In the genomic region with DNA sequence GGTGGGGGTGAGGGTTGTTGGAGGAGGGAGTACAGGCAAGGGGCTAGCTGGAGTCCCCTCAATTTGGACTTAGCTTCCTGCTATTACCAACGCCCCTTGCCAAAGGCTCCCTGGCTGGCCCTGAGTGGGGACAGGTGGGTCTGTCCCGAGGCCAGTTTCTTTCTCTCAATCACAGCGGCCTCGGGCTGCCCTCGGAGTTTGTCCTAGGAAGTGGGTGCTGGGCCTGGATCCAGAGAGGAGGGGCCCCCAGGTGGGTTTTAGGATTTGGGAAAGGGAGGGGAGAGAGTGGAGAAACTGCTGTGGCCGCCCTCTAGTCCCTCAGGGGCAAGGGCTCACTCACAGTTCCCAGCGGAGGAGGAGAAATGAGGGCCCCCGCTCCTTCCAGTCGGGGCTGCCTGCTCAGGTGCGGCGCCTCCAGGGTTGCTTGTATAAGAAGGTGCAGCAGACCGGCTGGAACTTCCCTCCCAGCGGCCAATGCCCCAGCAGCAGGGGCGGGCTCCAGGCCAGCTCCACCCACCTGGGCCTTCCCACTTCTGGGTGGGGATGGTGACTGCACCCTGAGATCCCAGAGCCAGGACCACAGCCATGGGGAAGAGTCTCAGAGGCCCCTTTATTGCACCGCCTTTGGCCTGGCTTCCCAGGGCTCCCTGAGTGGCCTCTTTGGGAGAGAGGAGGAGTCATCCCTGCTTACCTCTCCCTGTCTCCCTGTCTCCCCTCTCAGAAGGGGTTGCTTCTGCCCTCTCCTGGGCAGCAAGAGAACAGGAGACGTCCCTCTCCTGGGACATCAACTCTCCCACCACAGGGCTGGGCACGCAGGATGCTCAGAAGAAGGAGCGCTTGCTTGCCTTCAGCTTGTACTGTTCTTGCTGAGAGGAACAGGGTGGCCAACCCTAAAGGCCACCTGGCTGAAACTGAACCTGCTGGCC, we compare ENCODE assay signal across 9 cellular contexts.
DNase-seq lines count a peak whose midpoint lies in the region; ATAC-seq, FAIRE-seq and TF ChIP-seq lines count a peak whose summit lies in the region.
"Had no signal": no experiment of that assay in that cellular context is flagged by ENCODE, and none has a peak within 500 bp of the region (broad histone marks: within the 10 kb centered on the region; RNA-seq: fewer than 3 reads in every experiment).

No MANE protein-coding gene starts in this region.

- no peaks in the 10 kb centered on the region for H3K79me2 ChIP-seq in smooth muscle cell (ENCODE audit: low read depth)

- no peaks in the 10 kb centered on the region for H3K4me1 ChIP-seq in foreskin keratinocyte
- H3K4me1 ChIP-seq in smooth muscle cell (ENCODE audit: low read depth), result peaks cover 20% of the 10 kb centered on the region

- no peak overlapping the region for H3K9ac ChIP-seq in smooth muscle cell (ENCODE audit: low read depth)

- peaks cover 0 to 1% of the 10 kb centered on the region in 2 donors for H3K27me3 Mint-ChIP-seq in T-cell

- no peak overlapping the region for H3K27ac Mint-ChIP-seq in T-cell
- H3K27ac Mint-ChIP-seq: activated B cell treated with CpG ODN at 0.5 μM for 24 hours had no signal

- TF ChIP-seq CTCF in RWPE1 (conservative IDR thresholded peaks at IDR 0.05; ENCODE audit: low read depth), result no peak
- TF ChIP-seq CTCF in foreskin keratinocyte (conservative IDR thresholded peaks at IDR 0.05), result peak; percentile 75
- peak; percentile 44 for TF ChIP-seq CTCF in smooth muscle cell (IDR thresholded peaks at IDR 0.05; ENCODE audit: borderline replicate concordance, insufficient read depth, poor library complexity, severe bottlenecking)

- peak; percentile 85 for ATAC-seq in foreskin keratinocyte
- no peak for ATAC-seq in HG03439 (IDR thresholded peaks at IDR 0.05; ENCODE audit: unreplicated experiment)
- no peak for ATAC-seq in T-cell (replicated peaks in 1 of 4)

- POLR2A ChIA-PET in RWPE1 (lab: Yijun Ruan, JAX; ENCODE audit: low non-redundant PET), result no interaction called here
- POLR2A ChIA-PET in T-cell (lab: Charles Lee), result interaction anchor here (0.5 to 0.6 kb wide), 2 partner anchors 97 to 782 kb away, joined by 6 to 7 read pairs; no protein-coding TSS in a partner anchor

- FAIRE-seq in HTR-8/SVneo (lab: Jason Lieb, UNC), result peak; percentile 9

- no peak overlapping the region for H2AFZ ChIP-seq in smooth muscle cell (ENCODE audit: low read depth)

- H3F3A ChIP-seq in smooth muscle cell (ENCODE audit: low read depth), result no peaks in the 10 kb centered on the region

- peak overlapping the region; percentile 64 for H3K27ac ChIP-seq in RWPE1
- no peak overlapping the region for H3K27ac ChIP-seq in foreskin keratinocyte
- no peak overlapping the region for H3K27ac ChIP-seq in smooth muscle cell (ENCODE audit: low read depth)

- H3K9me3 Mint-ChIP-seq in T-cell, result no peaks in the 10 kb centered on the region
- H3K9me3 Mint-ChIP-seq: activated B cell treated with CpG ODN at 0.5 μM for 24 hours had no signal

- H3K4me3 Mint-ChIP-seq in T-cell, result no peak overlapping the region
- H3K4me3 Mint-ChIP-seq: activated B cell treated with CpG ODN at 0.5 μM for 24 hours had no signal

- H3K36me3 ChIP-seq in smooth muscle cell (ENCODE audit: low read depth), result no peaks in the 10 kb centered on the region

- peaks cover 6% of the 10 kb centered on the region for H3K36me3 Mint-ChIP-seq in T-cell

- CTCF ChIA-PET in RWPE1 (lab: Yijun Ruan, JAX) (interaction anchor here (0.5 to 1.0 kb wide), 4 partner anchors 86 to 198 kb away, joined by 3 to 5 read pairs (median 3); no protein-coding TSS in a partner anchor), T-cell (lab: Charles Lee) (no interaction called here)

- H3K27me3 ChIP-seq in foreskin keratinocyte, result peaks cover 12% of the 10 kb centered on the region
- peaks cover 18% of the 10 kb centered on the region for H3K27me3 ChIP-seq in smooth muscle cell (ENCODE audit: low read depth)

- DNase-seq in EH (ENCODE audit: low read depth) (peak; percentile 79), HTR-8/SVneo (ENCODE audit: insufficient read length, low spot score) (peak; percentile 69), RWPE1 (ENCODE audit: low spot score) (peak; percentile 72), foreskin keratinocyte (peak; percentile 82 to 89), smooth muscle cell (lab: John Stamatoyannopoulos, UW; ENCODE audit: unreplicated experiment) (no peak), NCI-H1694 (lab: John Stamatoyannopoulos, UW) (no peak), T-cell (no peak)
- DNase-seq: activated B cell treated with CpG ODN at 0.5 μM for 24 hours had no signal

- H4K20me1 ChIP-seq in smooth muscle cell (ENCODE audit: low read depth), result peaks cover 18% of the 10 kb centered on the region

- H3K4me1 Mint-ChIP-seq in T-cell, result peaks cover 0 to 24% (median 14%) of the 10 kb centered on the region in 3 donors

- H3K4me2 ChIP-seq in smooth muscle cell, result peak overlapping the region; percentile 50

- WGBS in smooth muscle cell (ENCODE audit: low lambda C conversion rate), result 27% methylated on average over 17 of the region's 18 CpGs

- no peaks in the 10 kb centered on the region for H3K9me3 ChIP-seq in smooth muscle cell (replicated peaks; ENCODE audit: low read depth)

- peak overlapping the region; percentile 41 for H3K4me3 ChIP-seq in smooth muscle cell

Comparison
In these comparisons a context has a peak if more than half of its experiments do, and no peak if none do; other contexts are left out.
1. DNase-seq: peak in EH (single experiment), HTR-8/SVneo (single experiment), RWPE1 (single experiment) and foreskin keratinocyte (2 of 2); none in smooth muscle cell (single experiment), NCI-H1694 (single experiment) and T-cell (0 of 34).